1 cellular context compared by ENCODE assay signal in the genomic region with DNA sequence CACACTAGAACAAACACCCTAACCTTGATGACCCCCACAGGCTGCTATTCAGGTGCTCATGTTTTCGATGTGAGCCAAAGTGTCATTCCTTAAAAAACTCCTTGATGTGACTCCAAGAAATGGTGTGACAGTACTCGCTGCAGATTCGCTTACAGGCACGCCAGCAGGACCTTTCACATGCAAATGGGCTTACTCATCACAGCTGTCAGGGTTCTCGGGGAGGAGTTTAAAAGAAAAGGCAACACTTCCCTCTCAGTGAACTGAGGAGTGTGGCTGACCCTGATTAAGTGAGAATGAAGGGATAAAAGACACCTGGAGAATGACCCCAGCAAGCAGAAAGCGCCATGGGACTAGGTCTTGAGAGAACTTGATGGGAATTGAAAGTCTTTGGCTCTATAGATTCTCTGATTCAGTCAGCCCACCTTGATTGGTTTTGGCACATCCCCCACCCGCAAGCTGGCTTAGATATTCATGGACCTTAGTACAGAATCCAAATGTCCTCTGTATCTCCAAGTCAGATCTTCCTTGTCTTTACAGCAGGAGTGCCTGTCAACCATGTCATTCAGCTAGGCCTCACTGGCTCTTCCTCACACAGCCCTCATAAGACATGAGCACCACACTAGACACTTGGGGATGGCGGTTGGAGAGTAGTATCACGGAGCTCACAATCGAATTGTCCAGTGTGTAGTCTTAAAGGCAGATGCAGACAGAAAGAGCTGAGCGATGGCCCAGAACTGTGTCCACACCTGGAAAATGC.
TF ChIP-seq lines count a peak whose summit lies in the region.

No MANE protein-coding gene starts in this region.

TF ChIP-seq in K562, 482 proteins besides CTCF, POLR2A, EP300 and RAD21 (continued from another document):
- TF ChIP-seq, protein P1, sequence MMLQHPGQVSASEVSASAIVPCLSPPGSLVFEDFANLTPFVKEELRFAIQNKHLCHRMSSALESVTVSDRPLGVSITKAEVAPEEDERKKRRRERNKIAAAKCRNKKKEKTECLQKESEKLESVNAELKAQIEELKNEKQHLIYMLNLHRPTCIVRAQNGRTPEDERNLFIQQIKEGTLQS (IDR thresholded peaks at IDR 0.05) = peak; percentile 52
- TF ChIP-seq, protein P1 (CRISPR knock-in tag; conservative IDR thresholded peaks at IDR 0.05) = no peak
- TF ChIP-seq JUND (IDR thresholded peaks at IDR 0.05; ENCODE audit: borderline replicate concordance, low read depth, low read length) (no peak), JUND (tag; IDR thresholded peaks at IDR 0.05; ENCODE audit: borderline replicate concordance, low read depth, low read length) (peak; percentile 27; the same call in 1 of the 3 replicates), GABPB2 (CRISPR knock-in tag; conservative IDR thresholded peaks at IDR 0.05) (no peak), THRAP3 (IDR thresholded peaks at IDR 0.05; ENCODE audit: borderline replicate concordance) (no peak), EHMT2 (IDR thresholded peaks at IDR 0.05) (no peak), CBFA2T2 (conservative IDR thresholded peaks at IDR 0.05) (0 out of 2 replicates have a peak, but pooled peaks have one; percentile 9), ZBTB7A (IDR thresholded peaks at IDR 0.05; ENCODE audit: borderline replicate concordance, control insufficient read depth, low read depth, low read length) (no peak), SAFB (IDR thresholded peaks at IDR 0.05; ENCODE audit: borderline replicate concordance, low read depth, low read length) (no peak), KLF10 (CRISPR knock-in tag; IDR thresholded peaks at IDR 0.05) (no peak), TAF9B (IDR thresholded peaks at IDR 0.05; ENCODE audit: partially characterized antibody) (no peak)
- TF ChIP-seq, protein P2, sequence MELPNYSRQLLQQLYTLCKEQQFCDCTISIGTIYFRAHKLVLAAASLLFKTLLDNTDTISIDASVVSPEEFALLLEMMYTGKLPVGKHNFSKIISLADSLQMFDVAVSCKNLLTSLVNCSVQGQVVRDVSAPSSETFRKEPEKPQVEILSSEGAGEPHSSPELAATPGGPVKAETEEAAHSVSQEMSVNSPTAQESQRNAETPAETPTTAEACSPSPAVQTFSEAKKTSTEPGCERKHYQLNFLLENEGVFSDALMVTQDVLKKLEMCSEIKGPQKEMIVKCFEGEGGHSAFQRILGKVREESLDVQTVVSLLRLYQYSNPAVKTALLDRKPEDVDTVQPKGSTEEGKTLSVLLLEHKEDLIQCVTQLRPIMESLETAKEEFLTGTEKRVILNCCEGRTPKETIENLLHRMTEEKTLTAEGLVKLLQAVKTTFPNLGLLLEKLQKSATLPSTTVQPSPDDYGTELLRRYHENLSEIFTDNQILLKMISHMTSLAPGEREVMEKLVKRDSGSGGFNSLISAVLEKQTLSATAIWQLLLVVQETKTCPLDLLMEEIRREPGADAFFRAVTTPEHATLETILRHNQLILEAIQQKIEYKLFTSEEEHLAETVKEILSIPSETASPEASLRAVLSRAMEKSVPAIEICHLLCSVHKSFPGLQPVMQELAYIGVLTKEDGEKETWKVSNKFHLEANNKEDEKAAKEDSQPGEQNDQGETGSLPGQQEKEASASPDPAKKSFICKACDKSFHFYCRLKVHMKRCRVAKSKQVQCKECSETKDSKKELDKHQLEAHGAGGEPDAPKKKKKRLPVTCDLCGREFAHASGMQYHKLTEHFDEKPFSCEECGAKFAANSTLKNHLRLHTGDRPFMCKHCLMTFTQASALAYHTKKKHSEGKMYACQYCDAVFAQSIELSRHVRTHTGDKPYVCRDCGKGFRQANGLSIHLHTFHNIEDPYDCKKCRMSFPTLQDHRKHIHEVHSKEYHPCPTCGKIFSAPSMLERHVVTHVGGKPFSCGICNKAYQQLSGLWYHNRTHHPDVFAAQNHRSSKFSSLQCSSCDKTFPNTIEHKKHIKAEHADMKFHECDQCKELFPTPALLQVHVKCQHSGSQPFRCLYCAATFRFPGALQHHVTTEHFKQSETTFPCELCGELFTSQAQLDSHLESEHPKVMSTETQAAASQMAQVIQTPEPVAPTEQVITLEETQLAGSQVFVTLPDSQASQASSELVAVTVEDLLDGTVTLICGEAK (IDR thresholded peaks at IDR 0.05) = no peak
- TF ChIP-seq, protein P2 (CRISPR knock-in tag; IDR thresholded peaks at IDR 0.05) = no peak
